Comparison of ENCODE assay signal across 10 cellular contexts in genomic region chr4:151604238-151604637, GRCh38.
DNase-seq lines count a peak whose midpoint lies in the region; ATAC-seq, FAIRE-seq and TF ChIP-seq lines count a peak whose summit lies in the region.
"Had no signal": no experiment of that assay in that cellular context is flagged by ENCODE, and none has a peak within 500 bp of the region (broad histone marks: within the 10 kb centered on the region; RNA-seq: fewer than 3 reads in every experiment).

No MANE protein-coding gene starts in this region.

- H3K27ac ChIP-seq in HEK293 (ENCODE audit: extremely low read depth, low read depth, low read length) (no peak overlapping the region), kidney (ENCODE audit: low read depth in 2 of 2, low read length in 2 of 2) (no peak overlapping the region)

- H3K36me3 ChIP-seq in HEK293 (ENCODE audit: control insufficient read depth in 2 of 2, insufficient read depth in 1 of 2, low read length in 2 of 2) (no peaks in the 10 kb centered on the region), kidney (ENCODE audit: control insufficient read depth in 1 of 2, insufficient read depth in 2 of 2, low read length in 2 of 2) (no peaks in the 10 kb centered on the region)

- intact Hi-C loops in kidney (cut with DNase I), result no loop called here

- H3K9me3 ChIP-seq in HEK293 (ENCODE audit: control insufficient read depth, insufficient read depth, low read depth, low read length) (no peaks in the 10 kb centered on the region), kidney (ENCODE audit: control insufficient read depth in 1 of 2, low read length in 2 of 2) (no peaks in the 10 kb centered on the region)

- POLR2A ChIA-PET in HEK293 (lab: Yijun Ruan, JAX), result no interaction called here
- POLR2A ChIA-PET in WTC11 (lab: Charles Lee), result no interaction called here

- CTCF ChIA-PET in HEK293 (lab: Yijun Ruan, JAX) (interaction anchor here (0.7 to 1.9 kb wide), 7 partner anchors 10 to 783 kb away, joined by 3 to 10 read pairs (median 4); no protein-coding TSS in a partner anchor), WTC11 (lab: Charles Lee) (interaction anchor here (0.6 to 3.5 kb wide), 17 partner anchors 8 to 421 kb away, joined by 3 to 37 read pairs (median 4); partner anchors contain the start of gene PRSS48)

- H3K9ac ChIP-seq in kidney (ENCODE audit: low read length in 2 of 2), result no peak overlapping the region

- H3K27me3 Mint-ChIP-seq in WTC11 (ENCODE audit: low read depth), result no peaks in the 10 kb centered on the region
- H3K27me3 Mint-ChIP-seq: activated naive CD4-positive, alpha-beta T cell treated with anti-CD3 and anti-CD28 coated beads, Interleukin-2, amount 50 U/mL, for 24 hours had no signal

- peaks cover 10% of the 10 kb centered on the region for H3K9me3 Mint-ChIP-seq in WTC11
- H3K9me3 Mint-ChIP-seq: activated naive CD4-positive, alpha-beta T cell treated with anti-CD3 and anti-CD28 coated beads, Interleukin-2, amount 50 U/mL, for 24 hours had no signal

- no peak for FAIRE-seq in kidney (lab: Jason Lieb, UNC)

- peaks cover 31% of the 10 kb centered on the region for H3K36me3 Mint-ChIP-seq in WTC11
- H3K36me3 Mint-ChIP-seq: activated naive CD4-positive, alpha-beta T cell treated with anti-CD3 and anti-CD28 coated beads, Interleukin-2, amount 50 U/mL, for 24 hours had no signal

- TF ChIP-seq CTCF in AG10803 (conservative IDR thresholded peaks at IDR 0.05; ENCODE audit: low read length) (peak; percentile 63), HEK293 (tag by site-specific recombination; IDR thresholded peaks at IDR 0.05) (no peak), WTC11 (IDR thresholded peaks at IDR 0.05) (no peak), kidney (IDR thresholded peaks at IDR 0.05; ENCODE audit: borderline replicate concordance, extremely low read depth, insufficient read depth) (peak; percentile 36)

- H3K4me1 ChIP-seq in HEK293 (ENCODE audit: control insufficient read depth, insufficient read depth, low read length) (no peaks in the 10 kb centered on the region), kidney (ENCODE audit: control insufficient read depth in 1 of 2, insufficient read depth in 1 of 2, low read depth in 1 of 2, low read length in 2 of 2) (no peaks in the 10 kb centered on the region)

- H3K4me3 ChIP-seq in AG10803 (ENCODE audit: low read length) (no peak overlapping the region), HEK293 (ENCODE audit: low read depth, low read length) (no peak overlapping the region), kidney (ENCODE audit: low read length in 2 of 2) (no peak overlapping the region)

- ATAC-seq in WTC11 (peak; percentile 82), GM19023 (IDR thresholded peaks at IDR 0.05; ENCODE audit: unreplicated experiment) (no peak), GM21737 (IDR thresholded peaks at IDR 0.05; ENCODE audit: unreplicated experiment) (no peak)

- DNase-seq in AG10803 (ENCODE audit: low read depth), result peak; percentile 36
- DNase-seq in WTC11 (ENCODE audit: low spot score), result no peak
- no peak for DNase-seq in kidney
- no peak for DNase-seq in GF-D8 (lab: John Stamatoyannopoulos, UW)
- DNase-seq in activated effector memory CD4-positive, alpha-beta T cell treated with anti-CD3 and anti-CD28 coated beads, Interleukin-2, amount 50 U/mL, for 16 hours, result no peak
- DNase-seq: NCI-H2107 had no signal

- H3K4me3 Mint-ChIP-seq in WTC11, result no peak overlapping the region
- H3K4me3 Mint-ChIP-seq: activated naive CD4-positive, alpha-beta T cell treated with anti-CD3 and anti-CD28 coated beads, Interleukin-2, amount 50 U/mL, for 24 hours had no signal

- peaks cover 18% of the 10 kb centered on the region for H3K4me1 Mint-ChIP-seq in WTC11
- H3K4me1 Mint-ChIP-seq: activated naive CD4-positive, alpha-beta T cell treated with anti-CD3 and anti-CD28 coated beads, Interleukin-2, amount 50 U/mL, for 24 hours had no signal

- H3K27ac Mint-ChIP-seq in WTC11, result peak overlapping the region; percentile 20; the same call in 1 of the 2 replicates
- H3K27ac Mint-ChIP-seq: activated naive CD4-positive, alpha-beta T cell treated with anti-CD3 and anti-CD28 coated beads, Interleukin-2, amount 50 U/mL, for 24 hours had no signal

TF ChIP-seq in HEK293, 187 proteins besides CTCF, POLR2A, EP300 and RAD21:
- TF ChIP-seq ZNF654 (tag by site-specific recombination; IDR thresholded peaks at IDR 0.05; ENCODE audit: low read depth) (peak; percentile 21), HOXA7 (CRISPR knock-in tag; IDR thresholded peaks at IDR 0.05; ENCODE audit: borderline replicate concordance) (no peak)
TF ChIP-seq in HEK293: peak in this region for 1.

TF ChIP-seq in WTC11, 78 proteins besides CTCF, POLR2A, EP300 and RAD21:
- TF ChIP-seq ZNF532 (CRISPR knock-in tag; IDR thresholded peaks at IDR 0.05; ENCODE audit: borderline replicate concordance), result no peak
- no peak for TF ChIP-seq NR3C1 (CRISPR knock-in tag; conservative IDR thresholded peaks at IDR 0.05; ENCODE audit: low read depth)
- TF ChIP-seq, protein P1, sequence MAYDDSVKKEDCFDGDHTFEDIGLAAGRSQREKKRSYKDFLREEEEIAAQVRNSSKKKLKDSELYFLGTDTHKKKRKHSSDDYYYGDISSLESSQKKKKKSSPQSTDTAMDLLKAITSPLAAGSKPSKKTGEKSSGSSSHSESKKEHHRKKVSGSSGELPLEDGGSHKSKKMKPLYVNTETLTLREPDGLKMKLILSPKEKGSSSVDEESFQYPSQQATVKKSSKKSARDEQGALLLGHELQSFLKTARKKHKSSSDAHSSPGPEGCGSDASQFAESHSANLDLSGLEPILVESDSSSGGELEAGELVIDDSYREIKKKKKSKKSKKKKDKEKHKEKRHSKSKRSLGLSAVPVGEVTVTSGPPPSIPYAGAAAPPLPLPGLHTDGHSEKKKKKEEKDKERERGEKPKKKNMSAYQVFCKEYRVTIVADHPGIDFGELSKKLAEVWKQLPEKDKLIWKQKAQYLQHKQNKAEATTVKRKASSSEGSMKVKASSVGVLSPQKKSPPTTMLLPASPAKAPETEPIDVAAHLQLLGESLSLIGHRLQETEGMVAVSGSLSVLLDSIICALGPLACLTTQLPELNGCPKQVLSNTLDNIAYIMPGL (CRISPR knock-in tag; IDR thresholded peaks at IDR 0.05), result no peak
- TF ChIP-seq, protein P2, sequence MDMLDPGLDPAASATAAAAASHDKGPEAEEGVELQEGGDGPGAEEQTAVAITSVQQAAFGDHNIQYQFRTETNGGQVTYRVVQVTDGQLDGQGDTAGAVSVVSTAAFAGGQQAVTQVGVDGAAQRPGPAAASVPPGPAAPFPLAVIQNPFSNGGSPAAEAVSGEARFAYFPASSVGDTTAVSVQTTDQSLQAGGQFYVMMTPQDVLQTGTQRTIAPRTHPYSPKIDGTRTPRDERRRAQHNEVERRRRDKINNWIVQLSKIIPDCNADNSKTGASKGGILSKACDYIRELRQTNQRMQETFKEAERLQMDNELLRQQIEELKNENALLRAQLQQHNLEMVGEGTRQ (CRISPR knock-in tag; IDR thresholded peaks at IDR 0.05), result 0 out of 2 replicates have a peak, but pooled peaks have one; percentile 22
- no peak for TF ChIP-seq GABPB1 (CRISPR knock-in tag; IDR thresholded peaks at IDR 0.05)

Comparison
In these comparisons a context has a peak if more than half of its experiments do, and no peak if none do; other contexts are left out.
1. CTCF ChIP-seq: peak in AG10803 (single experiment) and kidney (single experiment); none in HEK293 (single experiment) and WTC11 (single experiment).